ENCODE assay signal across 16 cellular contexts in genomic region chr3:190326930-190327329, GRCh38. TPM values are rescaled to one million over a fixed set of nuclear protein-coding genes. Genes with fewer than 3 reads are reported as not detected.
A peak's percentile ranks its signal among the peaks of the same experiment; 100 is the strongest.
DNase-seq lines count a peak whose midpoint lies in the region; ATAC-seq and TF ChIP-seq lines count a peak whose summit lies in the region.
"Had no signal": no experiment of that assay in that cellular context is flagged by ENCODE, and none has a peak within 500 bp of the region (broad histone marks: within the 10 kb centered on the region; RNA-seq: fewer than 3 reads in every experiment).

No MANE protein-coding gene starts in this region.

- H3K4me1 ChIP-seq in gastroesophageal sphincter, result peaks cover 0 to 27% (median 7%) of the 10 kb centered on the region in 3 donors

- peak overlapping the region; percentile 21 to 77 (median 67) for H3K27ac Mint-ChIP-seq in nephron
- H3K27ac Mint-ChIP-seq: activated T-helper 2 cell treated with anti-CD3 and anti-CD28 coated beads, Interferon-gamma antibody, Interleukin-2, Interleukin-4, amounts not matched to agents 10 μg/mL and 5 μg/mL and 100 μg/mL, durations not matched to agents 14 hours and 24 hours and 36 hours; CD4-positive, CD25-positive, alpha-beta regulatory T cell had no signal

- peaks cover 35% of the 10 kb centered on the region for H3K4me1 Mint-ChIP-seq in nephron

- H3K4me3 ChIP-seq in gastroesophageal sphincter, result no peak overlapping the region
- H3K4me3 ChIP-seq: K562, sigmoid colon had no signal

- no peaks in the 10 kb centered on the region for H3K9me3 Mint-ChIP-seq in nephron
- H3K9me3 Mint-ChIP-seq: activated T-helper 2 cell treated with anti-CD3 and anti-CD28 coated beads, Interferon-gamma antibody, Interleukin-2, Interleukin-4, amounts not matched to agents 10 μg/mL and 5 μg/mL and 100 μg/mL, durations not matched to agents 14 hours and 24 hours and 36 hours had no signal

- DNase-seq in EH (ENCODE audit: low read depth) (peak; percentile 51), amniotic epithelial cell (ENCODE audit: low read depth) (peak; percentile 56), KG1 (lab: John Stamatoyannopoulos, UW) (no peak), GF-D8 (lab: John Stamatoyannopoulos, UW) (no peak), NCI-H1105 (lab: John Stamatoyannopoulos, UW) (no peak), SKM-1 (lab: John Stamatoyannopoulos, UW; ENCODE audit: unreplicated experiment) (no peak)
- DNase-seq: activated CD4-positive, alpha-beta T cell treated with anti-CD3 and anti-CD28 coated beads, Interleukin-2, amount 50 U/mL, for 48 hours; CD4-positive, CD25-positive, alpha-beta regulatory T cell; NCI-H187; sigmoid colon; stimulated activated naive CD4-positive, alpha-beta T cell treated with Interleukin-2 at 50 U/mL for 16 hours; T-helper 9 cell had no signal

- 10 to 11% methylated on average over 4 of the region's 4 CpGs for WGBS in gastroesophageal sphincter (ENCODE audit: low coverage in 1 of 2), 2 donors

- TF ChIP-seq EP300 in gastroesophageal sphincter (IDR thresholded peaks at IDR 0.05), result no peak

- no peaks in the 10 kb centered on the region for H3K36me3 ChIP-seq in gastroesophageal sphincter
- H3K36me3 ChIP-seq: sigmoid colon had no signal

- ATAC-seq in gastroesophageal sphincter, result peak; percentile 51
- ATAC-seq: K562 had no signal

- H3K27ac ChIP-seq in gastroesophageal sphincter, result no peak overlapping the region
- H3K27ac ChIP-seq: sigmoid colon had no signal

- peaks cover 8% of the 10 kb centered on the region for H3K27me3 Mint-ChIP-seq in nephron (ENCODE audit: low read depth)

- TF ChIP-seq POLR2A in gastroesophageal sphincter (IDR thresholded peaks at IDR 0.05), result no peak

- H3K36me3 Mint-ChIP-seq in nephron (ENCODE audit: low read depth), result no peaks in the 10 kb centered on the region
- H3K36me3 Mint-ChIP-seq: CD4-positive, CD25-positive, alpha-beta regulatory T cell had no signal

- H3K4me3 Mint-ChIP-seq in nephron, result peak overlapping the region in 1 of 3 experiments; percentile 0

- peak in 2 of 4 experiments; percentile 22 to 31 for TF ChIP-seq CTCF in gastroesophageal sphincter (IDR thresholded peaks at IDR 0.05)
- TF ChIP-seq CTCF in nephron (IDR thresholded peaks at IDR 0.05; ENCODE audit: unreplicated experiment in 3 of 3), result peak in 1 of 3 experiments; percentile 12

- no peaks in the 10 kb centered on the region for H3K27me3 ChIP-seq in gastroesophageal sphincter

- H3K9me3 ChIP-seq in gastroesophageal sphincter, result no peaks in the 10 kb centered on the region
- H3K9me3 ChIP-seq: sigmoid colon had no signal

RNA-seq across cellular contexts. Expression of gene CLDN1, which starts 4.7 kb away (rescaled TPM):
- 1 to 10 TPM in 2 of 4 donors, under 1 TPM in 2; 0.50 to 5.3 (median 1.8) TPM for total RNA-seq in gastroesophageal sphincter

Comparison
In these comparisons a context has a peak if more than half of its experiments do, and no peak if none do; other contexts are left out.
1. DNase-seq: peak in EH (single experiment) and amniotic epithelial cell (single experiment); none in KG1 (single experiment), GF-D8 (single experiment), NCI-H1105 (single experiment) and SKM-1 (single experiment).